In the genomic region with DNA sequence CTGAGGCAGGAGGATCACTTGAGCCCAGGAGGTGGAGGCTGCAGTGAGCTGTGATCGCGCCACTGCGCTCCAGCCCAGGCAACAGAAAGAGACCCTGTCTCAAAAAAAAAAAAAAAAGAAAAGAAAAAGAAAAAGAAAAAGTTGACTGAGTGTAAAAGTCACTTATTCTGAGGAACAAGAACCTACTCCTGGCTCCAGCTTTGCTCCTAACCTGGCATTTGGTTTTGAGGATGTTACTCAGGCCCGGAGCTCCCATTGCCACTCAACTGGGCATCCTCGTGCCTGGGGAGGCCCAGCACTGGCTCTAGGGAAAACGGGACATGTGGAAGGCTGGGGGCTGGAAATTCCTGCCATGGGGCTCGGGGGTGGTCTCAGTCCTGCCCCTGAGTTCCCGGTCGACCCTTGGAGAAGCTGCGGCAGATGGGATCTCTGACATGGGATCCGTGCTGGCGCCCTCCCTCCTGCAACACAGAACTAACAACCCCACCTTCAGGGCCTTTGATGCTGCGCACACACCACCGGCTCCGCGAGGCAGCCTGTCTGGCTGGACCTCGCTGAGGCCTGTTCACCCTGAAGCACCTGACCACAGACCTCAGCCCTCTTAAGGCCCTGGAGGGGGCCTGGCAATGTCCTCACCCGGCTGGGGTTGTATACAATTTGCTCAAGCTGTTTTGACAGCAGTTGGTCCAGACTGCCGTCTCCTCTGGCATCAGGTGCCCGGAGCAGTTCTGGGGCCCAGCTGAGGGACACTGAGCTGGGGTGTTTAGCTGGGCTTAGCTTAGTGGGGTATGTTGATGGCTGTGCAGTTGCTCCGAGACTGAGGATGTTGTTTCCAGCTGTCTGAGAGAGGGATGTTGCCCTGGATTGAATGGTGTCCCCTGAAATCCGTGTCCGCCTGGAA, we compare ENCODE assay signal across 19 cellular contexts. TPM values are rescaled to one million over a fixed set of nuclear protein-coding genes. Genes with fewer than 3 reads are reported as not detected.
DNase-seq lines count a peak whose midpoint lies in the region; ATAC-seq and TF ChIP-seq lines count a peak whose summit lies in the region.
"Had no signal": no experiment of that assay in that cellular context is flagged by ENCODE, and none has a peak within 500 bp of the region (broad histone marks: within the 10 kb centered on the region; RNA-seq: fewer than 3 reads in every experiment).

No MANE protein-coding gene starts in this region.

- no peak for TF ChIP-seq CTCF in glutamatergic neuron (IDR thresholded peaks at IDR 0.05; ENCODE audit: partially characterized antibody, unreplicated experiment)

- peak overlapping the region; percentile 8 for H3K4me3 Mint-ChIP-seq in activated naive CD4-positive, alpha-beta T cell treated with anti-CD3 and anti-CD28 coated beads for 36 hours
- no peak overlapping the region for H3K4me3 Mint-ChIP-seq in glutamatergic neuron (ENCODE audit: unreplicated experiment)
- H3K4me3 Mint-ChIP-seq in stimulated activated memory B cell treated with anti-CD40 and anti-IgM and Interleukin-4, amounts not matched to agents 10 μg/mL and 1 μg/mL and 100 μg/mL, for 72 hours: no peak overlapping the region
- H3K4me3 Mint-ChIP-seq: B cell had no signal

- intact Hi-C loops in activated naive CD4-positive, alpha-beta T cell treated with anti-CD3 and anti-CD28 coated beads for 36 hours (cut with micrococcal nuclease): no loop called here
- intact Hi-C loops in posterior vena cava (cut with DNase I): no loop called here

- H3K36me3 Mint-ChIP-seq in activated naive CD4-positive, alpha-beta T cell treated with anti-CD3 and anti-CD28 coated beads for 36 hours (ENCODE audit: low read depth): peaks cover 5% of the 10 kb centered on the region
- no peaks in the 10 kb centered on the region for H3K36me3 Mint-ChIP-seq in glutamatergic neuron (ENCODE audit: unreplicated experiment)
- no peaks in the 10 kb centered on the region for H3K36me3 Mint-ChIP-seq in stimulated activated memory B cell treated with anti-CD40 and anti-IgM and Interleukin-4, amounts not matched to agents 10 μg/mL and 1 μg/mL and 100 μg/mL, for 72 hours

- CTCF ChIA-PET in activated naive CD4-positive, alpha-beta T cell treated with anti-CD3 and anti-CD28 coated beads for 36 hours (lab: Charles Lee): interaction anchor here (1.8 kb wide), 1 partner anchor 12 kb away, joined by 6 read pairs; the partner anchor contains the start of gene CD7

- H3K27ac ChIP-seq in SJCRH30: peak overlapping the region; percentile 10; the same call in 1 of the 2 replicates
- H3K27ac ChIP-seq: esophagus muscularis mucosa, tibial artery had no signal

- no peaks in the 10 kb centered on the region for H3K36me3 ChIP-seq in SJCRH30
- H3K36me3 ChIP-seq: esophagus muscularis mucosa, heart left ventricle, tibial artery had no signal

- in situ Hi-C loops in KBM-7 (cut with MboI; ENCODE audit: low pct_unique_long_range_greater_than_20kb, low sequenced_read_pairs): no loop called here

- ATAC-seq in stimulated activated memory B cell treated with anti-CD40 and anti-IgM and Interleukin-4, amounts not matched to agents 10 μg/mL and 1 μg/mL and 100 μg/mL, for 72 hours: no peak
- ATAC-seq: heart left ventricle had no signal

- H3K4me3 ChIP-seq in SJCRH30: peak overlapping the region; percentile 5; the same call in 1 of the 2 replicates
- H3K4me3 ChIP-seq: esophagus muscularis mucosa, heart left ventricle, tibial artery had no signal

- H3K9me3 ChIP-seq in SJCRH30 (replicated peaks): no peaks in the 10 kb centered on the region
- H3K9me3 ChIP-seq: esophagus muscularis mucosa, heart left ventricle, tibial artery had no signal

- H3K27me3 ChIP-seq in SJCRH30: no peaks in the 10 kb centered on the region

- no peak for DNase-seq in activated naive CD4-positive, alpha-beta T cell treated with anti-CD3 and anti-CD28 coated beads for 36 hours
- no peak for DNase-seq in activated naive CD4-positive, alpha-beta T cell treated with Interleukin-2 at 50 U/mL for 16 hours
- DNase-seq in SJCRH30 (peak; percentile 72 to 76), glutamatergic neuron (no peak), KBM-7 (no peak), C1 segment of cervical spinal cord (lab: John Stamatoyannopoulos, UW) (no peak), posterior vena cava (ENCODE audit: low spot score) (no peak)
- DNase-seq: activated T-cell treated with anti-CD3 and anti-CD28 coated beads for 4 hours; heart left ventricle; NCI-H187 treated with DMSO at 0.1 percent for 48 hours; NK-92 treated with Interleukin-12 subunit alpha and Interleukin-12 subunit beta, amount 100 ng/mL, for 24 hours; SHP77 treated with DMSO at 0.1 percent for 48 hours; stimulated activated CD4-positive, alpha-beta T cell treated with anti-CD3 and anti-CD28 coated beads, Interleukin-1b, Interleukin-23, amount 100 ng/mL, for 48 hours; tibial artery had no signal

- peaks cover 30% of the 10 kb centered on the region for H3K4me1 ChIP-seq in SJCRH30

- no peaks in the 10 kb centered on the region for H3K27me3 Mint-ChIP-seq in activated naive CD4-positive, alpha-beta T cell treated with anti-CD3 and anti-CD28 coated beads for 36 hours (ENCODE audit: low read depth)
- peaks cover 5% of the 10 kb centered on the region for H3K27me3 Mint-ChIP-seq in glutamatergic neuron (ENCODE audit: unreplicated experiment)
- H3K27me3 Mint-ChIP-seq in stimulated activated memory B cell treated with anti-CD40 and anti-IgM and Interleukin-4, amounts not matched to agents 10 μg/mL and 1 μg/mL and 100 μg/mL, for 72 hours: peaks cover 11% of the 10 kb centered on the region

- peaks cover 3% of the 10 kb centered on the region for H3K9me3 Mint-ChIP-seq in activated naive CD4-positive, alpha-beta T cell treated with anti-CD3 and anti-CD28 coated beads for 36 hours
- peaks cover 1% of the 10 kb centered on the region for H3K9me3 Mint-ChIP-seq in glutamatergic neuron (ENCODE audit: unreplicated experiment)
- no peaks in the 10 kb centered on the region for H3K9me3 Mint-ChIP-seq in stimulated activated memory B cell treated with anti-CD40 and anti-IgM and Interleukin-4, amounts not matched to agents 10 μg/mL and 1 μg/mL and 100 μg/mL, for 72 hours

- peaks cover 67% of the 10 kb centered on the region for H3K4me1 Mint-ChIP-seq in activated naive CD4-positive, alpha-beta T cell treated with anti-CD3 and anti-CD28 coated beads for 36 hours (ENCODE audit: low read depth)
- H3K4me1 Mint-ChIP-seq in glutamatergic neuron (ENCODE audit: low read depth, unreplicated experiment): peaks cover 3% of the 10 kb centered on the region
- H3K4me1 Mint-ChIP-seq in stimulated activated memory B cell treated with anti-CD40 and anti-IgM and Interleukin-4, amounts not matched to agents 10 μg/mL and 1 μg/mL and 100 μg/mL, for 72 hours: peaks cover 34% of the 10 kb centered on the region

- peak overlapping the region; percentile 97 for H3K27ac Mint-ChIP-seq in activated naive CD4-positive, alpha-beta T cell treated with anti-CD3 and anti-CD28 coated beads for 36 hours
- H3K27ac Mint-ChIP-seq in glutamatergic neuron (ENCODE audit: unreplicated experiment): peak overlapping the region; percentile 70
- peak overlapping the region; percentile 39 for H3K27ac Mint-ChIP-seq in stimulated activated memory B cell treated with anti-CD40 and anti-IgM and Interleukin-4, amounts not matched to agents 10 μg/mL and 1 μg/mL and 100 μg/mL, for 72 hours
- H3K27ac Mint-ChIP-seq: B cell had no signal

RNA-seq across cellular contexts. Expression of gene CD7, which starts 12.3 kb away (rescaled TPM):
- 100 to 1,000 TPM; 635 to 646 TPM for total RNA-seq in activated naive CD4-positive, alpha-beta T cell treated with anti-CD3 and anti-CD28 coated beads for 36 hours
- total RNA-seq in SJCRH30 (2014; rRNA removed; shearing (Covaris generic)): 4.8 and 6.3 TPM in 2 replicates
- total RNA-seq in glutamatergic neuron (ENCODE audit: unreplicated experiment) (0.27 TPM), posterior vena cava (1 to 10 TPM; 1.9 to 3.0 TPM)
- total RNA-seq: dermis microvascular lymphatic vessel endothelial cell had no signal

RNA-seq across cellular contexts. Expression of gene SECTM1, which starts 28.5 kb away (rescaled TPM):
- total RNA-seq in activated naive CD4-positive, alpha-beta T cell treated with anti-CD3 and anti-CD28 coated beads for 36 hours: 1 to 10 TPM; 2.8 to 3.8 TPM
- total RNA-seq in SJCRH30 (2014; rRNA removed; shearing (Covaris generic)): 0.36 and 1.1 TPM in 2 replicates
- 0.29 TPM for total RNA-seq in glutamatergic neuron (ENCODE audit: unreplicated experiment)
- total RNA-seq in posterior vena cava: 10 to 100 TPM; 10.3 to 14.5 TPM

RNA-seq across cellular contexts. Expression of gene CSNK1D, which starts 31.6 kb away (rescaled TPM):
- total RNA-seq in activated naive CD4-positive, alpha-beta T cell treated with anti-CD3 and anti-CD28 coated beads for 36 hours: 100 to 1,000 TPM in 1 of 2 experiments, 10 to 100 TPM in 1; 99.8 to 100 TPM
- total RNA-seq in SJCRH30 (2014; rRNA removed; shearing (Covaris generic)): 70.5 and 88.7 TPM in 2 replicates
- 211 TPM for total RNA-seq in glutamatergic neuron (ENCODE audit: unreplicated experiment)
- total RNA-seq in posterior vena cava: 100 to 1,000 TPM in 1 of 2 donors, 10 to 100 TPM in 1; 93.6 to 103 TPM

RNA-seq across cellular contexts. Expression of gene TEX19, which starts 54.0 kb away (rescaled TPM):
- total RNA-seq in activated naive CD4-positive, alpha-beta T cell treated with anti-CD3 and anti-CD28 coated beads for 36 hours: under 1 TPM in 1 of 2 experiments, not detected in 1; 0.21 TPM
- total RNA-seq in SJCRH30 (2014; rRNA removed; shearing (Covaris generic)): 1.0 and 1.4 TPM in 2 replicates
- not detected for total RNA-seq in glutamatergic neuron (ENCODE audit: unreplicated experiment)
- total RNA-seq in posterior vena cava: not detected
- total RNA-seq: B cell, dermis microvascular lymphatic vessel endothelial cell, esophagus muscularis mucosa, heart left ventricle, mucosa of gallbladder had no signal

Comparison
In these comparisons a context has a peak if more than half of its experiments do, and no peak if none do; other contexts are left out.
1. DNase-seq: peak in SJCRH30 (2 of 2); none in activated naive CD4-positive, alpha-beta T cell treated with anti-CD3 and anti-CD28 coated beads for 36 hours (single experiment), activated naive CD4-positive, alpha-beta T cell treated with Interleukin-2 at 50 U/mL for 16 hours (single experiment), glutamatergic neuron (single experiment), KBM-7 (single experiment), C1 segment of cervical spinal cord (0 of 14) and posterior vena cava (single experiment).
2. H3K27ac Mint-ChIP-seq: peak in every context shown above with its lines; median percentile 97 in activated naive CD4-positive, alpha-beta T cell treated with anti-CD3 and anti-CD28 coated beads for 36 hours; 70 in glutamatergic neuron; 39 in stimulated activated memory B cell treated with anti-CD40 and anti-IgM and Interleukin-4, amounts not matched to agents 10 μg/mL and 1 μg/mL and 100 μg/mL, for 72 hours.
3. RNA of gene CD7, which starts 12.3 kb away (total RNA-seq): 635 to 646 TPM in activated naive CD4-positive, alpha-beta T cell treated with anti-CD3 and anti-CD28 coated beads for 36 hours; 4.8 to 6.3 TPM in SJCRH30, 1.9 to 3.0 TPM in posterior vena cava and 0.27 TPM in glutamatergic neuron (single experiment); every median in the first group is over 10 times any median in the second.